Comparison of ENCODE assay signal across 8 cellular contexts in the genomic region with DNA sequence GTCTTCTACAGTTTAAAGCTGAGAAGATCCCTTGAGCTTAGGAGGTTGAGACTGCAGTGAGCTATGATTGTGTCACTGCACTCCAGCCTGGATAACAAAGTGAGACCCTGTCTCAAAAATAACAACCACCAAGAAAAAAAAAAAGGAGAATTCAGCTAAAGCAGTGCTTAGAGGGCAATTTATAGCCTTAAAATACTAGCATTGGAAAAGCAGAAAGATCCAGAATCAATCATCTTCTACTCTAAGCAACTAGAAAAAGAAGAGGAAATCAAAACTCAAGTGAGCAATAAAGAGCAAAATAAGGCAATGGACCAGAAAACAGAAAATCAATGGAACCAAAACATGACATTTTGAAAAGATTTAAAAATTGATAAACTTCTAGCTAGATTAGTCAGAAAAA. TPM values are rescaled to one million over a fixed set of nuclear protein-coding genes. Genes with fewer than 3 reads are reported as not detected.
DNase-seq lines count a peak whose midpoint lies in the region; ATAC-seq and TF ChIP-seq lines count a peak whose summit lies in the region.

No MANE protein-coding gene starts in this region.

- peak overlapping the region; percentile 15 for H3K9ac ChIP-seq in HCT116 (ENCODE audit: low read length)
- no peak overlapping the region for H3K9ac ChIP-seq in skeletal muscle tissue (ENCODE audit: low read depth in 1 of 3, low read length in 3 of 3)

- H3K4me3 Mint-ChIP-seq in T-helper 17 cell, result peak overlapping the region; percentile 94

- ATAC-seq in HCT116 (no peak), T-helper 17 cell (no peak), gastroesophageal sphincter (no peak)

- no peaks in the 10 kb centered on the region for H3K36me3 ChIP-seq in HCT116 (ENCODE audit: control insufficient read depth in 1 of 2, insufficient read depth in 2 of 2, low read length in 2 of 2)
- H3K36me3 ChIP-seq in gastroesophageal sphincter, result no peaks in the 10 kb centered on the region
- H3K36me3 ChIP-seq in skeletal muscle tissue (ENCODE audit: control insufficient read depth in 3 of 3, insufficient read depth in 3 of 3, low read length in 3 of 3), result no peaks in the 10 kb centered on the region

- H3K4me1 ChIP-seq in HCT116 (ENCODE audit: control insufficient read depth in 1 of 2, insufficient read depth in 2 of 2, low read length in 2 of 2), result peaks cover 10 to 15% of the 10 kb centered on the region in 2 experiments
- peaks cover 0 to 12% (median 8%) of the 10 kb centered on the region in 3 donors for H3K4me1 ChIP-seq in gastroesophageal sphincter
- peaks cover 0 to 8% (median 7%) of the 10 kb centered on the region in 3 donors for H3K4me1 ChIP-seq in skeletal muscle tissue (ENCODE audit: control insufficient read depth in 3 of 3, insufficient read depth in 3 of 3, low read length in 3 of 3)

- H3K36me3 Mint-ChIP-seq in T-helper 17 cell (ENCODE audit: low read depth), result no peaks in the 10 kb centered on the region

- no peaks in the 10 kb centered on the region for H3K27me3 Mint-ChIP-seq in T-helper 17 cell

- H3K4me3 ChIP-seq in HCT116 (replicated peaks in 1 of 2; ENCODE audit: low read depth in 1 of 2, low read length in 2 of 2), result peak overlapping the region; percentile 32 to 77
- peak overlapping the region; percentile 74 to 100 for H3K4me3 ChIP-seq in gastroesophageal sphincter
- H3K4me3 ChIP-seq in skeletal muscle tissue (ENCODE audit: low read length in 3 of 3), result peak overlapping the region; percentile 62 to 91 (median 80)

- POLR2A ChIA-PET in HCT116 (lab: Charles Lee), result interaction anchor here (0.8 to 1.1 kb wide), 2 partner anchors 8 to 79 kb away, joined by 3 to 6 read pairs; partner anchors contain the start of gene ZCCHC4

- CTCF ChIA-PET in HCT116 (lab: Charles Lee), result interaction anchor here (3.8 kb wide), 1 partner anchor 80 kb away, joined by 19 read pairs; the partner anchor contains the start of gene ZCCHC4

- peak overlapping the region; percentile 70 for H3K4me2 ChIP-seq in HCT116 (ENCODE audit: low read length)

- TSS peak; percentile 77 for BruUV-seq in HCT116 (replicated peaks; lab: Mats Ljungman, UMichigan)

- TF ChIP-seq POLR2A in HCT116 (IDR thresholded peaks at IDR 0.05; ENCODE audit: borderline replicate concordance, extremely low read depth, insufficient read depth, insufficient read length) (no peak), gastroesophageal sphincter (IDR thresholded peaks at IDR 0.05) (no peak)

- H3K79me2 ChIP-seq in HCT116 (ENCODE audit: insufficient read depth, low read length), result peaks cover 35% of the 10 kb centered on the region

- RAD21 ChIA-PET in HCT116 (lab: Charles Lee; ENCODE audit: low non-redundant PET in 1 of 2, low total read pairs in 2 of 2, uncharacterized antibody in 2 of 2, unreplicated experiment in 2 of 2), result no interaction called here

- no peaks in the 10 kb centered on the region for H3K9me3 ChIP-seq in HCT116 (ENCODE audit: control insufficient read depth in 1 of 2, insufficient read depth in 1 of 2, low read depth in 1 of 2, low read length in 2 of 2)
- H3K9me3 ChIP-seq in T-helper 17 cell (ENCODE audit: control insufficient read depth, low read length, poor library complexity, severe bottlenecking), result no peaks in the 10 kb centered on the region
- peaks cover 0 to 22% (median 0%) of the 10 kb centered on the region in 3 donors for H3K9me3 ChIP-seq in gastroesophageal sphincter
- H3K9me3 ChIP-seq in skeletal muscle tissue (ENCODE audit: control insufficient read depth in 3 of 3, low read length in 3 of 3), result peaks cover 0 to 4% (median 2%) of the 10 kb centered on the region in 3 donors

- TF ChIP-seq RAD21 in HCT116 (IDR thresholded peaks at IDR 0.05; ENCODE audit: low read depth), result no peak

- intact Hi-C loops in HCT116 (cut with micrococcal nuclease), result loop anchor here (5.0 kb wide), 1 partner anchor 71 kb away; the partner anchor contains the start of gene SEPSECS

- H3K27ac Mint-ChIP-seq in T-helper 17 cell, result peak overlapping the region; percentile 98

- peak overlapping the region; percentile 46; the same call in 1 of the 2 replicates for H3K27ac ChIP-seq in HCT116 (ENCODE audit: low read depth, low read length)
- peak overlapping the region in 3 of 4 donors; percentile 94 to 99 (median 97) for H3K27ac ChIP-seq in gastroesophageal sphincter
- H3K27ac ChIP-seq in skeletal muscle tissue (ENCODE audit: low read depth, low read length), result peak overlapping the region; percentile 87

- H3K27me3 ChIP-seq in HCT116 (ENCODE audit: insufficient read depth, low read length), result no peaks in the 10 kb centered on the region
- no peaks in the 10 kb centered on the region for H3K27me3 ChIP-seq in gastroesophageal sphincter
- H3K27me3 ChIP-seq in skeletal muscle tissue (ENCODE audit: control insufficient read depth in 3 of 3, insufficient read depth in 3 of 3, low read length in 3 of 3), result no peaks in the 10 kb centered on the region

- H4K20me1 ChIP-seq in HCT116 (ENCODE audit: insufficient read depth), result no peaks in the 10 kb centered on the region

- no peak for DNase-seq in HCT116 (ENCODE audit: low read depth, low spot score)
- DNase-seq in T-helper 17 cell, result no peak
- DNase-seq in NCI-H187 (lab: John Stamatoyannopoulos, UW), result no peak
- no peak for DNase-seq in activated gamma-delta T cell treated with Interleukin-2 at 50 U/mL for 16 hours
- no peak for DNase-seq in stimulated activated CD4-positive, alpha-beta T cell treated with anti-CD3 and anti-CD28 coated beads, Interleukin-1b, Interleukin-23, amount 100 ng/mL, for 48 hours
- no peak for DNase-seq in cortex of kidney (lab: John Stamatoyannopoulos, UW)

- H3K9me2 ChIP-seq in HCT116 (ENCODE audit: insufficient read depth), result no peaks in the 10 kb centered on the region

- no peak for TF ChIP-seq EP300 in gastroesophageal sphincter (IDR thresholded peaks at IDR 0.05)

- H2AFZ ChIP-seq in HCT116 (ENCODE audit: low read depth, low read length, poor library complexity, severe bottlenecking), result peak overlapping the region; percentile 24

- peaks cover 19% of the 10 kb centered on the region for H3K4me1 Mint-ChIP-seq in T-helper 17 cell

- TF ChIP-seq CTCF in HCT116 (IDR thresholded peaks at IDR 0.05 in 2 of 3, conservative IDR thresholded peaks at IDR 0.05 in 1 of 3; ENCODE audit: borderline replicate concordance in 1 of 3, insufficient read depth in 1 of 3, low read depth in 2 of 3, low read length in 2 of 3), result no peak
- TF ChIP-seq CTCF in gastroesophageal sphincter (IDR thresholded peaks at IDR 0.05), result peak in 1 of 4 experiments; percentile 4

TF ChIP-seq in HCT116, 20 proteins besides CTCF, POLR2A, EP300 and RAD21:
- TF ChIP-seq FOSL1 (IDR thresholded peaks at IDR 0.05; ENCODE audit: low read depth), result no peak
- no peak for TF ChIP-seq SP1 (IDR thresholded peaks at IDR 0.05; ENCODE audit: low read depth)
- no peak for TF ChIP-seq EZH2 (IDR thresholded peaks at IDR 0.05)
- no peak for TF ChIP-seq CBX3 (IDR thresholded peaks at IDR 0.05; ENCODE audit: low read depth)
- TF ChIP-seq ELF1 (IDR thresholded peaks at IDR 0.05; ENCODE audit: borderline replicate concordance, low read depth), result no peak
- TF ChIP-seq SIN3A (IDR thresholded peaks at IDR 0.05; ENCODE audit: low read depth), result no peak
- no peak for TF ChIP-seq ATF3 (IDR thresholded peaks at IDR 0.05)
- TF ChIP-seq CEBPB (IDR thresholded peaks at IDR 0.05; ENCODE audit: low read depth), result no peak
- TF ChIP-seq, protein P1, sequence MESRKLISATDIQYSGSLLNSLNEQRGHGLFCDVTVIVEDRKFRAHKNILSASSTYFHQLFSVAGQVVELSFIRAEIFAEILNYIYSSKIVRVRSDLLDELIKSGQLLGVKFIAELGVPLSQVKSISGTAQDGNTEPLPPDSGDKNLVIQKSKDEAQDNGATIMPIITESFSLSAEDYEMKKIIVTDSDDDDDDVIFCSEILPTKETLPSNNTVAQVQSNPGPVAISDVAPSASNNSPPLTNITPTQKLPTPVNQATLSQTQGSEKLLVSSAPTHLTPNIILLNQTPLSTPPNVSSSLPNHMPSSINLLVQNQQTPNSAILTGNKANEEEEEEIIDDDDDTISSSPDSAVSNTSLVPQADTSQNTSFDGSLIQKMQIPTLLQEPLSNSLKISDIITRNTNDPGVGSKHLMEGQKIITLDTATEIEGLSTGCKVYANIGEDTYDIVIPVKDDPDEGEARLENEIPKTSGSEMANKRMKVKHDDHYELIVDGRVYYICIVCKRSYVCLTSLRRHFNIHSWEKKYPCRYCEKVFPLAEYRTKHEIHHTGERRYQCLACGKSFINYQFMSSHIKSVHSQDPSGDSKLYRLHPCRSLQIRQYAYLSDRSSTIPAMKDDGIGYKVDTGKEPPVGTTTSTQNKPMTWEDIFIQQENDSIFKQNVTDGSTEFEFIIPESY (IDR thresholded peaks at IDR 0.05; ENCODE audit: extremely low read depth, insufficient replicate concordance, low read length), result no peak
- no peak for TF ChIP-seq EGR1 (IDR thresholded peaks at IDR 0.05; ENCODE audit: low read depth)

RNA-seq across cellular contexts. Expression of gene PI4K2B, which starts 0.6 kb away (rescaled TPM):
- total RNA-seq in HCT116 (2021; ENCODE audit: unreplicated experiment) (19.3 TPM), T-helper 17 cell (10 to 100 TPM; 12.6 to 12.8 TPM), gastroesophageal sphincter (10 to 100 TPM; 10.6 to 18.2 (median 13.1) TPM), skeletal muscle tissue (7.3 TPM)
- polyA plus RNA-seq in HCT116 (2012), result 3.7 and 5.4 TPM in 2 replicates

Comparison
In these comparisons a context has a peak if more than half of its experiments do, and no peak if none do; other contexts are left out.
1. H3K27ac ChIP-seq: peak in every context shown above with its lines; median percentile 97 in gastroesophageal sphincter; 87 in skeletal muscle tissue; 46 in HCT116.